Comparison of ENCODE assay signal across 2 cellular contexts in the genomic region with DNA sequence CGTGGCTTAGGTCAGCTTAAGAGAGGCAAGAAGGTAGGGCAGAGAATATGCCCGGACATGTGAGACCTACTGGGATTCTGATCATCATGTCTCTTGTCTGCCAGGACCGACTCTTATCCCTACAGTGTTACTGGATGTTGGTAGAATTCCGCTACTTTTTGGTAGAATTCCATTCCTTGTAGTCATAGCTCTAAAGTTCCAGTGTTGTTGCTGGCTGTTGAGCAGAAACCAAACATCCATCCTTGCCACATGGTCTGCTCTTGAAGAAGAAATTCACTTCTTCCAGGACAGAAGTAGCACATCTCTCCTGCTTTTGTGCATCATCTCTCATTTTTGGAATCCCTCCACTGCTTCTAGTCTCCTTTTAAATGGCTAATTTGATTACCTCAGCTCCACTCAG.
TF ChIP-seq lines count a peak whose summit lies in the region.

No MANE protein-coding gene starts in this region.

TF ChIP-seq in GM23338, 12 proteins besides CTCF, POLR2A, EP300 and RAD21 (continued from another document):
- TF ChIP-seq STAT1 (IDR thresholded peaks at IDR 0.05; ENCODE audit: unreplicated experiment) (no peak), ZNF114 (CRISPR knock-in tag; IDR thresholded peaks at IDR 0.05) (no peak), POLR2AphosphoS5 (IDR thresholded peaks at IDR 0.05; ENCODE audit: low read depth) (no peak), CREB1 (CRISPR knock-in tag; IDR thresholded peaks at IDR 0.05; ENCODE audit: low read depth) (no peak), ZNF331 (CRISPR knock-in tag; IDR thresholded peaks at IDR 0.05; ENCODE audit: low read depth) (no peak)
- TF ChIP-seq, protein P1, sequence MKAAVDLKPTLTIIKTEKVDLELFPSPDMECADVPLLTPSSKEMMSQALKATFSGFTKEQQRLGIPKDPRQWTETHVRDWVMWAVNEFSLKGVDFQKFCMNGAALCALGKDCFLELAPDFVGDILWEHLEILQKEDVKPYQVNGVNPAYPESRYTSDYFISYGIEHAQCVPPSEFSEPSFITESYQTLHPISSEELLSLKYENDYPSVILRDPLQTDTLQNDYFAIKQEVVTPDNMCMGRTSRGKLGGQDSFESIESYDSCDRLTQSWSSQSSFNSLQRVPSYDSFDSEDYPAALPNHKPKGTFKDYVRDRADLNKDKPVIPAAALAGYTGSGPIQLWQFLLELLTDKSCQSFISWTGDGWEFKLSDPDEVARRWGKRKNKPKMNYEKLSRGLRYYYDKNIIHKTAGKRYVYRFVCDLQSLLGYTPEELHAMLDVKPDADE (IDR thresholded peaks at IDR 0.05): no peak

TF ChIP-seq in WTC11, 78 proteins besides CTCF, POLR2A, EP300 and RAD21 (continued from another document):
- TF ChIP-seq, protein P2, sequence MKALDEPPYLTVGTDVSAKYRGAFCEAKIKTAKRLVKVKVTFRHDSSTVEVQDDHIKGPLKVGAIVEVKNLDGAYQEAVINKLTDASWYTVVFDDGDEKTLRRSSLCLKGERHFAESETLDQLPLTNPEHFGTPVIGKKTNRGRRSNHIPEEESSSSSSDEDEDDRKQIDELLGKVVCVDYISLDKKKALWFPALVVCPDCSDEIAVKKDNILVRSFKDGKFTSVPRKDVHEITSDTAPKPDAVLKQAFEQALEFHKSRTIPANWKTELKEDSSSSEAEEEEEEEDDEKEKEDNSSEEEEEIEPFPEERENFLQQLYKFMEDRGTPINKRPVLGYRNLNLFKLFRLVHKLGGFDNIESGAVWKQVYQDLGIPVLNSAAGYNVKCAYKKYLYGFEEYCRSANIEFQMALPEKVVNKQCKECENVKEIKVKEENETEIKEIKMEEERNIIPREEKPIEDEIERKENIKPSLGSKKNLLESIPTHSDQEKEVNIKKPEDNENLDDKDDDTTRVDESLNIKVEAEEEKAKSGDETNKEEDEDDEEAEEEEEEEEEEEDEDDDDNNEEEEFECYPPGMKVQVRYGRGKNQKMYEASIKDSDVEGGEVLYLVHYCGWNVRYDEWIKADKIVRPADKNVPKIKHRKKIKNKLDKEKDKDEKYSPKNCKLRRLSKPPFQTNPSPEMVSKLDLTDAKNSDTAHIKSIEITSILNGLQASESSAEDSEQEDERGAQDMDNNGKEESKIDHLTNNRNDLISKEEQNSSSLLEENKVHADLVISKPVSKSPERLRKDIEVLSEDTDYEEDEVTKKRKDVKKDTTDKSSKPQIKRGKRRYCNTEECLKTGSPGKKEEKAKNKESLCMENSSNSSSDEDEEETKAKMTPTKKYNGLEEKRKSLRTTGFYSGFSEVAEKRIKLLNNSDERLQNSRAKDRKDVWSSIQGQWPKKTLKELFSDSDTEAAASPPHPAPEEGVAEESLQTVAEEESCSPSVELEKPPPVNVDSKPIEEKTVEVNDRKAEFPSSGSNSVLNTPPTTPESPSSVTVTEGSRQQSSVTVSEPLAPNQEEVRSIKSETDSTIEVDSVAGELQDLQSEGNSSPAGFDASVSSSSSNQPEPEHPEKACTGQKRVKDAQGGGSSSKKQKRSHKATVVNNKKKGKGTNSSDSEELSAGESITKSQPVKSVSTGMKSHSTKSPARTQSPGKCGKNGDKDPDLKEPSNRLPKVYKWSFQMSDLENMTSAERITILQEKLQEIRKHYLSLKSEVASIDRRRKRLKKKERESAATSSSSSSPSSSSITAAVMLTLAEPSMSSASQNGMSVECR (CRISPR knock-in tag; IDR thresholded peaks at IDR 0.05; ENCODE audit: borderline replicate concordance): no peak
- TF ChIP-seq ZNF121 (CRISPR knock-in tag; IDR thresholded peaks at IDR 0.05): no peak
- TF ChIP-seq ZNF416 (CRISPR knock-in tag; IDR thresholded peaks at IDR 0.05): no peak
- no peak for TF ChIP-seq CREM (CRISPR knock-in tag; IDR thresholded peaks at IDR 0.05)
- TF ChIP-seq JAZF1 (CRISPR knock-in tag; IDR thresholded peaks at IDR 0.05): no peak
- TF ChIP-seq, protein P3, sequence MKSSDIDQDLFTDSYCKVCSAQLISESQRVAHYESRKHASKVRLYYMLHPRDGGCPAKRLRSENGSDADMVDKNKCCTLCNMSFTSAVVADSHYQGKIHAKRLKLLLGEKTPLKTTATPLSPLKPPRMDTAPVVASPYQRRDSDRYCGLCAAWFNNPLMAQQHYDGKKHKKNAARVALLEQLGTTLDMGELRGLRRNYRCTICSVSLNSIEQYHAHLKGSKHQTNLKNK (CRISPR knock-in tag; IDR thresholded peaks at IDR 0.05): no peak
- TF ChIP-seq GRHL2 (CRISPR knock-in tag; IDR thresholded peaks at IDR 0.05; ENCODE audit: insufficient replicate concordance, severe bottlenecking): no peak
- TF ChIP-seq, protein P4, sequence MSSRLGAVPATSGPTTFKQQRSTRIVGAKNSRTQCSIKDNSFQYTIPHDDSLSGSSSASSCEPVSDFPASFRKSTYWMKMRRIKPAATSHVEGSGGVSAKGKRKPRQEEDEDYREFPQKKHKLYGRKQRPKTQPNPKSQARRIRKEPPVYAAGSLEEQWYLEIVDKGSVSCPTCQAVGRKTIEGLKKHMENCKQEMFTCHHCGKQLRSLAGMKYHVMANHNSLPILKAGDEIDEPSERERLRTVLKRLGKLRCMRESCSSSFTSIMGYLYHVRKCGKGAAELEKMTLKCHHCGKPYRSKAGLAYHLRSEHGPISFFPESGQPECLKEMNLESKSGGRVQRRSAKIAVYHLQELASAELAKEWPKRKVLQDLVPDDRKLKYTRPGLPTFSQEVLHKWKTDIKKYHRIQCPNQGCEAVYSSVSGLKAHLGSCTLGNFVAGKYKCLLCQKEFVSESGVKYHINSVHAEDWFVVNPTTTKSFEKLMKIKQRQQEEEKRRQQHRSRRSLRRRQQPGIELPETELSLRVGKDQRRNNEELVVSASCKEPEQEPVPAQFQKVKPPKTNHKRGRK (CRISPR knock-in tag; IDR thresholded peaks at IDR 0.05; ENCODE audit: borderline replicate concordance): no peak
- no peak for TF ChIP-seq TEAD4 (CRISPR knock-in tag; IDR thresholded peaks at IDR 0.05)
TF ChIP-seq in WTC11: peak in this region for 0.
